In the genomic region with DNA sequence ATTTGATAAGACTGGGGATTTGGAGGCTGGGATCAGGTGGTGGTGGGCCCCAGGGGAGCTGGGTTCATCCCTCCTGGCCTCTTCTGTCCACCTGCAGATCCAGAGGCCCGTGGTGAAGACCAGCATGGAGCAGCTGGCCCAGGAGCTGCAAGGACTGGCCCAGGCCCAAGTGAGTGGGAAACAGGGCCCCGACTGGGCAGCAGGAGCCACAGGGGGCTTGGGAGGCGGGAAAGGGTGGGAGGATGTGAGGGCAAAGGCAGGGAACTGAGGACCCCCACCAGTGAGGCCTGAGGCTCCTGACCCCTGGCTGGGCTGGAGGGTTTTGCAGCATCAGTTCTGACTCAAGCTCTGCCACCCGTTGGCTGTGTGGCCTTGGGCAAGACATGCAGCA, we compare ENCODE assay signal across 23 cellular contexts. TPM values are rescaled to one million over a fixed set of nuclear protein-coding genes. Genes with fewer than 3 reads are reported as not detected.
"Had no signal": no experiment of that assay in that cellular context is flagged by ENCODE, and none has a peak within 500 bp of the region (broad histone marks: within the 10 kb centered on the region; RNA-seq: fewer than 3 reads in every experiment).

No MANE protein-coding gene starts in this region.

- H3K4me1 ChIP-seq: colonic mucosa, esophagus muscularis mucosa, foreskin keratinocyte, gastroesophageal sphincter, heart left ventricle, left lung, lower lobe of right lung had no signal

- H3K4me1 Mint-ChIP-seq: endodermal cell, immature natural killer cell, mesothelial cell of epicardium had no signal

- H3K9me3 ChIP-seq: colonic mucosa, mucosa of descending colon had no signal

- H3K36me3 ChIP-seq: colonic mucosa, esophagus muscularis mucosa, heart left ventricle, left lung, lower lobe of right lung had no signal

- H3K4me3 Mint-ChIP-seq: dendritic cell treated with granulocyte-macrophage colony-stimulating factor and Interleukin-4, amounts not matched to agents 40 ng/mL and 50 ng/mL, for 4 days; effector memory CD8-positive, alpha-beta T cell; endodermal cell; immature natural killer cell; mesothelial cell of epicardium had no signal

- H3K4me3 ChIP-seq: colonic mucosa, esophagus muscularis mucosa, gastroesophageal sphincter, heart left ventricle, left lung, lower lobe of right lung, mucosa of descending colon had no signal

- H3K27me3 Mint-ChIP-seq: dendritic cell treated with granulocyte-macrophage colony-stimulating factor and Interleukin-4, amounts not matched to agents 40 ng/mL and 50 ng/mL, for 4 days had no signal

- DNase-seq: cerebellar nuclear complex; colonic mucosa; cortex of kidney; effector CD8-positive, alpha-beta T cell; effector memory CD8-positive, alpha-beta T cell; foreskin keratinocyte; heart left ventricle; hippocampal formation; immature natural killer cell; islet precursor cell; kidney; kidney glomerular epithelial cell; left lung; left ventricle myocardium superior; lower lobe of right lung; mesenchymal stem cell; mucosa of descending colon had no signal

- ATAC-seq: effector memory CD8-positive, alpha-beta T cell; foreskin keratinocyte; gastroesophageal sphincter; heart left ventricle; left lung; left ventricle myocardium superior; lower lobe of right lung; mucosa of descending colon had no signal

- H3K27ac ChIP-seq: colonic mucosa, esophagus muscularis mucosa, foreskin keratinocyte, gastroesophageal sphincter, heart left ventricle, left lung, lower lobe of right lung had no signal

- H3K27ac Mint-ChIP-seq: dendritic cell treated with granulocyte-macrophage colony-stimulating factor and Interleukin-4, amounts not matched to agents 40 ng/mL and 50 ng/mL, for 4 days; effector memory CD8-positive, alpha-beta T cell; endodermal cell; immature natural killer cell; mesothelial cell of epicardium had no signal

- H3K27me3 ChIP-seq: colonic mucosa, esophagus muscularis mucosa, foreskin keratinocyte, gastroesophageal sphincter, heart left ventricle, left lung had no signal

RNA-seq across cellular contexts. Expression of gene PROM2, which starts 11.3 kb away (rescaled TPM):
- polyA plus RNA-seq: immature natural killer cell had no signal

RNA-seq across cellular contexts. Expression of gene KCNIP3, which starts 11.6 kb away (rescaled TPM):
- total RNA-seq: lung microvascular endothelial cell had no signal
- polyA plus RNA-seq: immature natural killer cell had no signal
